In the genomic region with DNA sequence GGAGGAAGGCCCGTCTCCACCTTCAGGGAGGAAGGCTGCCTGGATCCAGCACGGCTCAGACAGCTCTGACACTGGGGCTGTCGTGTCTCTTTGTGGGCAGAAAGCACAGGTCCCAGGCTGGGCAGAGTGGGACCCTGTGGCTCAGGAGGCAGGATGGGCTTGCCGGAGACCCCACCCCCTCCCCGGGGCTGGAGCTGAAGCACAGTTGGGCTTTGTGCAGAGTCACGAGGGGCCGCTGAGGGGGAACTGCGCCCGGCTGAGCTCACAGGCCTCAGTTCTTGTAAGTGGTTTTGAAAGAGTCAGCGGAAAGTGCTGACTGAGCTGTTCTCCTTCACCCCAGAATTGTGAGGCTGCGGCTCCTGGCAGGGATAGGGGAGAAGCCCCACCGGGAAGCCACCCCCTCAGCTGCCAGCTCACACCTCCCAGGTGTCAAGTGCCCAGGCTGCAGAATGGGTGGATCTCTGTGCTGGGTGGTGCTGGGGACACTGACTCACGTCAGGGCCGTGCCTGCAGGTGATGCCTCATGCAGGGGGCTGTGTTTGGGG, we compare ENCODE assay signal across 8 cellular contexts. TPM values are rescaled to one million over a fixed set of nuclear protein-coding genes. Genes with fewer than 3 reads are reported as not detected.
DNase-seq lines count a peak whose midpoint lies in the region; ATAC-seq, FAIRE-seq and TF ChIP-seq lines count a peak whose summit lies in the region.

No MANE protein-coding gene starts in this region.

- no peaks in the 10 kb centered on the region for H4K20me1 ChIP-seq in keratinocyte (ENCODE audit: control insufficient read depth, extremely low read depth, insufficient read depth, low read length)

- no peaks in the 10 kb centered on the region for H3K9me3 ChIP-seq in keratinocyte (ENCODE audit: control insufficient read depth, low read depth, low read length)

- no peaks in the 10 kb centered on the region for H3K27me3 ChIP-seq in keratinocyte (ENCODE audit: control insufficient read depth, extremely low read depth, insufficient read depth, low read length)

- H3K79me2 ChIP-seq in keratinocyte (ENCODE audit: control insufficient read depth, insufficient read depth, low read length): peaks cover 8% of the 10 kb centered on the region

- intact Hi-C loops in Right ventricle myocardium inferior (cut with DNase I) (no loop called here), cardiac septum (cut with DNase I) (no loop called here)

- no peaks in the 10 kb centered on the region for H3K36me3 ChIP-seq in keratinocyte (ENCODE audit: control insufficient read depth in 2 of 2, extremely low read depth in 1 of 2, insufficient read depth in 2 of 2, low read length in 2 of 2)

- no peak for TF ChIP-seq CTCF in keratinocyte (optimal IDR thresholded peaks at IDR 0.05 in 1 of 3, IDR thresholded peaks at IDR 0.05 in 1 of 3, conservative IDR thresholded peaks at IDR 0.05 in 1 of 3; ENCODE audit: extremely low read depth in 1 of 3, insufficient read depth in 2 of 3, low read length in 3 of 3)

- no peak overlapping the region for H3K27ac ChIP-seq in keratinocyte (ENCODE audit: control insufficient read depth, insufficient read depth, low read length)

- no peak overlapping the region for H3K9ac ChIP-seq in keratinocyte (ENCODE audit: control insufficient read depth, extremely low read depth, insufficient read depth, low read length)

- peak overlapping the region; percentile 50 for H3K4me2 ChIP-seq in keratinocyte (ENCODE audit: control insufficient read depth, extremely low read depth, insufficient read depth, low read depth, low read length)

- no peak for DNase-seq in Right ventricle myocardium inferior (ENCODE audit: missing footprints)
- no peak for DNase-seq in cardiac septum (ENCODE audit: low spot score)
- DNase-seq in amygdala (lab: John Stamatoyannopoulos, UW): peak in 52 of 56 donors; percentile 34 to 90 (median 76)
- DNase-seq in keratinocyte (ENCODE audit: low read depth, low spot score): no peak
- peak; percentile 64 for DNase-seq in stimulated activated CD8-positive, alpha-beta memory T cell treated with anti-CD3 and anti-CD28 coated beads, Interleukin-4, amount 100 ng/mL, for 48 hours
- DNase-seq in NCI-H2196 (lab: John Stamatoyannopoulos, UW; ENCODE audit: unreplicated experiment): no peak
- no peak for DNase-seq in cortex of kidney (lab: John Stamatoyannopoulos, UW)

- dilution Hi-C loops in keratinocyte (cut with MboI; ENCODE audit: extremely low pct_ligation_motif_present, low sequenced_read_pairs): no loop called here

- FAIRE-seq in keratinocyte (lab: Jason Lieb, UNC): no peak

- H3K4me1 ChIP-seq in keratinocyte (ENCODE audit: control insufficient read depth, extremely low read depth, insufficient read depth, low read length): peaks cover 33% of the 10 kb centered on the region

- peak; percentile 49 for ATAC-seq in Right ventricle myocardium inferior
- ATAC-seq in HG03280 (IDR thresholded peaks at IDR 0.05; ENCODE audit: unreplicated experiment): no peak

- no peak overlapping the region for H2AFZ ChIP-seq in keratinocyte (ENCODE audit: control insufficient read depth, low read length)

- H3K4me3 ChIP-seq in keratinocyte (ENCODE audit: control insufficient read depth in 2 of 3, extremely low read depth in 1 of 3, insufficient read depth in 2 of 3, low read depth in 1 of 3, low read length in 3 of 3): no peak overlapping the region

- peaks cover 12% of the 10 kb centered on the region for H3K9me1 ChIP-seq in keratinocyte (ENCODE audit: control insufficient read depth, extremely low read depth, insufficient read depth, low read length)

RNA-seq across cellular contexts. Expression of gene SMOX, which starts 12.2 kb away (rescaled TPM):
- total RNA-seq in Right ventricle myocardium inferior (2.3 TPM), cardiac septum (2.7 TPM)
- polyA plus RNA-seq in keratinocyte: 2.0 to 4.3 TPM (median 2.6 TPM) in 3 replicates
- 4.9 TPM for polyA plus RNA-seq in keratinocyte (2011; ENCODE audit: low read depth)
- 2.5 and 5.3 TPM in 2 replicates for polyA plus RNA-seq in keratinocyte (2011; cell fraction: cytosol; rRNA removed)
- polyA plus RNA-seq in keratinocyte (2011; cell fraction: nucleus; rRNA removed): 5.6 and 7.2 TPM in 2 replicates
- polyA plus RNA-seq in keratinocyte (2012; ENCODE audit: low replicate concordance): 8.6 and 13.6 TPM in 2 replicates
- 0.89 to 9.2 TPM (median 2.3 TPM) in 3 replicates for polyA minus RNA-seq in keratinocyte
- polyA minus RNA-seq in keratinocyte (2011; cell fraction: cytosol; rRNA and poly(A)+ RNA removed): 7.9 TPM
- polyA minus RNA-seq in keratinocyte (2011; cell fraction: nucleus; rRNA and poly(A)+ RNA removed): 1.9 and 3.1 TPM in 2 replicates

Comparison
In these comparisons a context has a peak if more than half of its experiments do, and no peak if none do; other contexts are left out.
1. DNase-seq: peak in amygdala (52 of 56) and stimulated activated CD8-positive, alpha-beta memory T cell treated with anti-CD3 and anti-CD28 coated beads, Interleukin-4, amount 100 ng/mL, for 48 hours (single experiment); none in Right ventricle myocardium inferior (single experiment), cardiac septum (single experiment), keratinocyte (single experiment), NCI-H2196 (single experiment) and cortex of kidney (single experiment).